In genomic region chr16:57840833-57841232, GRCh38 we compare ENCODE assay signal across 1 cellular context.
TF ChIP-seq lines count a peak whose summit lies in the region.

No MANE protein-coding gene starts in this region.

TF ChIP-seq in HepG2, 621 proteins besides CTCF, POLR2A, EP300 and RAD21 (continued from another document):
- TF ChIP-seq ZNF281 (CRISPR knock-in tag; IDR thresholded peaks at IDR 0.05; ENCODE audit: borderline replicate concordance): peak; percentile 24; the same call in 1 of the 2 replicates
- TF ChIP-seq ATM (IDR thresholded peaks at IDR 0.05; ENCODE audit: borderline replicate concordance): no peak
- TF ChIP-seq PREB (CRISPR knock-in tag; IDR thresholded peaks at IDR 0.05): no peak
- no peak for TF ChIP-seq RARG (CRISPR knock-in tag; IDR thresholded peaks at IDR 0.05; ENCODE audit: low read depth)
- peak; percentile 77; the same call in 1 of the 2 replicates for TF ChIP-seq FOXC1 (CRISPR knock-in tag; IDR thresholded peaks at IDR 0.05; ENCODE audit: borderline replicate concordance)
- peak; percentile 30; the same call in 1 of the 2 replicates for TF ChIP-seq ZNF12 (CRISPR knock-in tag; IDR thresholded peaks at IDR 0.05)
- peak; percentile 92 for TF ChIP-seq NCOA1 (CRISPR knock-in tag; IDR thresholded peaks at IDR 0.05)
- peak; percentile 60; the same call in 1 of the 2 replicates for TF ChIP-seq ATF7-NPFF (CRISPR knock-in tag; IDR thresholded peaks at IDR 0.05; ENCODE audit: low read depth)
- TF ChIP-seq DNMT1 (CRISPR knock-in tag; IDR thresholded peaks at IDR 0.05): no peak
- no peak for TF ChIP-seq SMAD1 (CRISPR knock-in tag; IDR thresholded peaks at IDR 0.05; ENCODE audit: borderline replicate concordance, low read depth)
- no peak for TF ChIP-seq SIN3A (IDR thresholded peaks at IDR 0.05; ENCODE audit: borderline replicate concordance, low read depth, low read length)
- TF ChIP-seq IRF1 (CRISPR knock-in tag; IDR thresholded peaks at IDR 0.05; ENCODE audit: low read depth): no peak
- no peak for TF ChIP-seq PBX2 (CRISPR knock-in tag; IDR thresholded peaks at IDR 0.05)
- TF ChIP-seq RFX3 (CRISPR knock-in tag; IDR thresholded peaks at IDR 0.05): no peak
- TF ChIP-seq MTERF4 (CRISPR knock-in tag; IDR thresholded peaks at IDR 0.05): no peak
- TF ChIP-seq, protein P1, sequence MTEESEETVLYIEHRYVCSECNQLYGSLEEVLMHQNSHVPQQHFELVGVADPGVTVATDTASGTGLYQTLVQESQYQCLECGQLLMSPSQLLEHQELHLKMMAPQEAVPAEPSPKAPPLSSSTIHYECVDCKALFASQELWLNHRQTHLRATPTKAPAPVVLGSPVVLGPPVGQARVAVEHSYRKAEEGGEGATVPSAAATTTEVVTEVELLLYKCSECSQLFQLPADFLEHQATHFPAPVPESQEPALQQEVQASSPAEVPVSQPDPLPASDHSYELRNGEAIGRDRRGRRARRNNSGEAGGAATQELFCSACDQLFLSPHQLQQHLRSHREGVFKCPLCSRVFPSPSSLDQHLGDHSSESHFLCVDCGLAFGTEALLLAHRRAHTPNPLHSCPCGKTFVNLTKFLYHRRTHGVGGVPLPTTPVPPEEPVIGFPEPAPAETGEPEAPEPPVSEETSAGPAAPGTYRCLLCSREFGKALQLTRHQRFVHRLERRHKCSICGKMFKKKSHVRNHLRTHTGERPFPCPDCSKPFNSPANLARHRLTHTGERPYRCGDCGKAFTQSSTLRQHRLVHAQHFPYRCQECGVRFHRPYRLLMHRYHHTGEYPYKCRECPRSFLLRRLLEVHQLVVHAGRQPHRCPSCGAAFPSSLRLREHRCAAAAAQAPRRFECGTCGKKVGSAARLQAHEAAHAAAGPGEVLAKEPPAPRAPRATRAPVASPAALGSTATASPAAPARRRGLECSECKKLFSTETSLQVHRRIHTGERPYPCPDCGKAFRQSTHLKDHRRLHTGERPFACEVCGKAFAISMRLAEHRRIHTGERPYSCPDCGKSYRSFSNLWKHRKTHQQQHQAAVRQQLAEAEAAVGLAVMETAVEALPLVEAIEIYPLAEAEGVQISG (CRISPR knock-in tag; IDR thresholded peaks at IDR 0.05): peak; percentile 47; the same call in 1 of the 2 replicates
- TF ChIP-seq RAD51 (IDR thresholded peaks at IDR 0.05; ENCODE audit: borderline replicate concordance): no peak
- no peak for TF ChIP-seq SOX6 (IDR thresholded peaks at IDR 0.05)
- peak; percentile 99 for TF ChIP-seq SOX6 (CRISPR knock-in tag; IDR thresholded peaks at IDR 0.05)
- peak; percentile 48; the same call in 1 of the 2 replicates for TF ChIP-seq FOXJ3 (CRISPR knock-in tag; IDR thresholded peaks at IDR 0.05; ENCODE audit: borderline replicate concordance)
- no peak for TF ChIP-seq TBP (CRISPR knock-in tag; IDR thresholded peaks at IDR 0.05)
- no peak for TF ChIP-seq LRRFIP1 (CRISPR knock-in tag; conservative IDR thresholded peaks at IDR 0.05)
- no peak for TF ChIP-seq REXO4 (CRISPR knock-in tag; IDR thresholded peaks at IDR 0.05; ENCODE audit: borderline replicate concordance)
- TF ChIP-seq, protein P2, sequence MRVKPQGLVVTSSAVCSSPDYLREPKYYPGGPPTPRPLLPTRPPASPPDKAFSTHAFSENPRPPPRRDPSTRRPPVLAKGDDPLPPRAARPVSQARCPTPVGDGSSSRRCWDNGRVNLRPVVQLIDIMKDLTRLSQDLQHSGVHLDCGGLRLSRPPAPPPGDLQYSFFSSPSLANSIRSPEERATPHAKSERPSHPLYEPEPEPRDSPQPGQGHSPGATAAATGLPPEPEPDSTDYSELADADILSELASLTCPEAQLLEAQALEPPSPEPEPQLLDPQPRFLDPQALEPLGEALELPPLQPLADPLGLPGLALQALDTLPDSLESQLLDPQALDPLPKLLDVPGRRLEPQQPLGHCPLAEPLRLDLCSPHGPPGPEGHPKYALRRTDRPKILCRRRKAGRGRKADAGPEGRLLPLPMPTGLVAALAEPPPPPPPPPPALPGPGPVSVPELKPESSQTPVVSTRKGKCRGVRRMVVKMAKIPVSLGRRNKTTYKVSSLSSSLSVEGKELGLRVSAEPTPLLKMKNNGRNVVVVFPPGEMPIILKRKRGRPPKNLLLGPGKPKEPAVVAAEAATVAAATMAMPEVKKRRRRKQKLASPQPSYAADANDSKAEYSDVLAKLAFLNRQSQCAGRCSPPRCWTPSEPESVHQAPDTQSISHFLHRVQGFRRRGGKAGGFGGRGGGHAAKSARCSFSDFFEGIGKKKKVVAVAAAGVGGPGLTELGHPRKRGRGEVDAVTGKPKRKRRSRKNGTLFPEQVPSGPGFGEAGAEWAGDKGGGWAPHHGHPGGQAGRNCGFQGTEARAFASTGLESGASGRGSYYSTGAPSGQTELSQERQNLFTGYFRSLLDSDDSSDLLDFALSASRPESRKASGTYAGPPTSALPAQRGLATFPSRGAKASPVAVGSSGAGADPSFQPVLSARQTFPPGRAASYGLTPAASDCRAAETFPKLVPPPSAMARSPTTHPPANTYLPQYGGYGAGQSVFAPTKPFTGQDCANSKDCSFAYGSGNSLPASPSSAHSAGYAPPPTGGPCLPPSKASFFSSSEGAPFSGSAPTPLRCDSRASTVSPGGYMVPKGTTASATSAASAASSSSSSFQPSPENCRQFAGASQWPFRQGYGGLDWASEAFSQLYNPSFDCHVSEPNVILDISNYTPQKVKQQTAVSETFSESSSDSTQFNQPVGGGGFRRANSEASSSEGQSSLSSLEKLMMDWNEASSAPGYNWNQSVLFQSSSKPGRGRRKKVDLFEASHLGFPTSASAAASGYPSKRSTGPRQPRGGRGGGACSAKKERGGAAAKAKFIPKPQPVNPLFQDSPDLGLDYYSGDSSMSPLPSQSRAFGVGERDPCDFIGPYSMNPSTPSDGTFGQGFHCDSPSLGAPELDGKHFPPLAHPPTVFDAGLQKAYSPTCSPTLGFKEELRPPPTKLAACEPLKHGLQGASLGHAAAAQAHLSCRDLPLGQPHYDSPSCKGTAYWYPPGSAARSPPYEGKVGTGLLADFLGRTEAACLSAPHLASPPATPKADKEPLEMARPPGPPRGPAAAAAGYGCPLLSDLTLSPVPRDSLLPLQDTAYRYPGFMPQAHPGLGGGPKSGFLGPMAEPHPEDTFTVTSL (CRISPR knock-in tag; IDR thresholded peaks at IDR 0.05; ENCODE audit: borderline replicate concordance): peak; percentile 88; the same call in 1 of the 2 replicates
- 0 out of 2 replicates have a peak, but pooled peaks have one; percentile 66 for TF ChIP-seq ZBTB20 (CRISPR knock-in tag; IDR thresholded peaks at IDR 0.05; ENCODE audit: borderline replicate concordance, low read depth)
